ENCODE assay signal across 1 cellular context in genomic region chr1:244304156-244304555, GRCh38.
TF ChIP-seq lines count a peak whose summit lies in the region.

No MANE protein-coding gene starts in this region.

TF ChIP-seq in GM23338, 12 proteins besides CTCF, POLR2A, EP300 and RAD21 (continued from another document):
- TF ChIP-seq CREB1 (CRISPR knock-in tag; IDR thresholded peaks at IDR 0.05; ENCODE audit: low read depth) = no peak
- TF ChIP-seq ETS1 (IDR thresholded peaks at IDR 0.05) = no peak
